8 cellular contexts compared by ENCODE assay signal in the genomic region with DNA sequence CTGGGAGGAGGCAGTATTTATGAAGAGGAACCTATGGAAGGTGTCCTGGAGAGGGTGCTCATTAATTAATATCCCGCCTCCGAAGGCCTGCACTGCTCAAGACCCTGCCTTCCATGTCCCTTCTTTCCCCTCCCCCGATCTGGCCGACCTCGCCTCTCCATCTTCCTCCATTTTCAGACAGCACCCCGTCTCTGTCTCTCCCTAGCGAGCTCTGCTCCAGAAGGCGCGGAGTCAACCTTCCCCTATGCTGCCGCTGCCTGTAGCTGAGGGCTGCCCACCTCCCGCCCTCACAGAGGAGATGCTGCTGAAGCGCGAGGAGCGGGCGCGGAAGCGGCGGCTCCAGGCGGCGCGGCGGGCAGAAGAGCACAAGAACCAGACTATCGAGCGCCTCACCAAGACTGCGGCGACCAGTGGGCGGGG. TPM values are rescaled to one million over a fixed set of nuclear protein-coding genes. Genes with fewer than 3 reads are reported as not detected.
DNase-seq lines count a peak whose midpoint lies in the region; ATAC-seq and TF ChIP-seq lines count a peak whose summit lies in the region.

No MANE protein-coding gene starts in this region.

- RAD21 ChIA-PET in HCT116 (lab: Charles Lee; ENCODE audit: low non-redundant PET in 1 of 2, low total read pairs in 2 of 2, uncharacterized antibody in 2 of 2, unreplicated experiment in 2 of 2): no interaction called here

- ATAC-seq in HCT116 (no peak), HG02610 (IDR thresholded peaks at IDR 0.05; ENCODE audit: unreplicated experiment) (no peak), GM21723 (IDR thresholded peaks at IDR 0.05; ENCODE audit: unreplicated experiment) (no peak)

- intact Hi-C loops in A673 (cut with micrococcal nuclease; ENCODE audit: unreplicated experiment) (no loop called here), HCT116 (cut with micrococcal nuclease) (loop anchor here (10.0 kb wide), 1 partner anchor 1222 kb away; the partner anchor contains the start of genes CCT7 and PRADC1)

- no TSS peak for BruUV-seq in A673 (replicated peaks; lab: Mats Ljungman, UMichigan)
- BruUV-seq in HCT116 (replicated peaks; lab: Mats Ljungman, UMichigan): no TSS peak

- under 1% methylated on average over 27 of the region's 27 CpGs for WGBS in liver
- 1 to 2% methylated on average over 25 to 26 of the region's 27 CpGs for WGBS in tibial nerve, 2 donors

- TF ChIP-seq POLR2A in HCT116 (IDR thresholded peaks at IDR 0.05; ENCODE audit: borderline replicate concordance, extremely low read depth, insufficient read depth, insufficient read length): no peak
- TF ChIP-seq POLR2A in tibial nerve (IDR thresholded peaks at IDR 0.05): no peak

- peak; percentile 52 for DNase-seq in A673 (ENCODE audit: low spot score)
- no peak for DNase-seq in HCT116 (ENCODE audit: low read depth, low spot score)
- no peak for DNase-seq in adipocyte (ENCODE audit: low read depth)
- no peak for DNase-seq in tibial nerve (ENCODE audit: low spot score in 2 of 2)
- no peak for DNase-seq in dermis blood vessel endothelial cell

- H3K9me3 ChIP-seq in A673 (ENCODE audit: low read depth, low read length, poor library complexity, severe bottlenecking): no peaks in the 10 kb centered on the region
- no peaks in the 10 kb centered on the region for H3K9me3 ChIP-seq in HCT116 (ENCODE audit: control insufficient read depth in 1 of 2, insufficient read depth in 1 of 2, low read depth in 1 of 2, low read length in 2 of 2)
- no peaks in the 10 kb centered on the region for H3K9me3 ChIP-seq in adipocyte (ENCODE audit: control insufficient read depth, low read length)
- H3K9me3 ChIP-seq in liver (ENCODE audit: control insufficient read depth in 4 of 4, low read length in 3 of 4): no peaks in the 10 kb centered on the region
- no peaks in the 10 kb centered on the region for H3K9me3 ChIP-seq in tibial nerve

- H3K27ac ChIP-seq in A673 (ENCODE audit: low read depth, low read length, poor library complexity, severe bottlenecking) (peak overlapping the region; percentile 92), HCT116 (ENCODE audit: low read depth, low read length) (peak overlapping the region; percentile 89), liver (ENCODE audit: low read depth in 1 of 2, low read length in 2 of 2) (peak overlapping the region; percentile 97 to 99), tibial nerve (peak overlapping the region; percentile 59 to 97 (median 96))

- H3K36me3 ChIP-seq in A673 (ENCODE audit: insufficient read depth, low read length, poor library complexity, severe bottlenecking): peaks cover 6% of the 10 kb centered on the region
- H3K36me3 ChIP-seq in HCT116 (ENCODE audit: control insufficient read depth in 1 of 2, insufficient read depth in 2 of 2, low read length in 2 of 2): peaks cover 2 to 7% of the 10 kb centered on the region in 2 experiments; a peak in 2 of 4 replicates
- H3K36me3 ChIP-seq in adipocyte (ENCODE audit: control insufficient read depth, insufficient read depth, low read length, severe bottlenecking): peaks cover 10% of the 10 kb centered on the region
- peaks cover 0 to 8% (median 5%) of the 10 kb centered on the region in 4 donors for H3K36me3 ChIP-seq in liver (ENCODE audit: control insufficient read depth in 4 of 4, insufficient read depth in 3 of 4, low read depth in 1 of 4, low read length in 3 of 4)
- H3K36me3 ChIP-seq in tibial nerve: peaks cover 0 to 20% (median 0%) of the 10 kb centered on the region in 3 donors

- H3K9ac ChIP-seq in HCT116 (ENCODE audit: low read length): peak overlapping the region; percentile 80
- H3K9ac ChIP-seq in adipocyte (ENCODE audit: low read length): peak overlapping the region; percentile 91
- no peak overlapping the region for H3K9ac ChIP-seq in liver (ENCODE audit: low read depth in 1 of 2, low read length in 2 of 2)

- TF ChIP-seq CTCF in A673 (conservative IDR thresholded peaks at IDR 0.05; ENCODE audit: low read depth, low read length) (no peak), HCT116 (IDR thresholded peaks at IDR 0.05 in 2 of 3, conservative IDR thresholded peaks at IDR 0.05 in 1 of 3; ENCODE audit: borderline replicate concordance in 1 of 3, insufficient read depth in 1 of 3, low read depth in 2 of 3, low read length in 2 of 3) (no peak), liver (IDR thresholded peaks at IDR 0.05; ENCODE audit: low read depth, low read length, missing input control) (no peak), tibial nerve (IDR thresholded peaks at IDR 0.05) (no peak)

- CTCF ChIA-PET in A673 (lab: Charles Lee): no interaction called here
- CTCF ChIA-PET in HCT116 (lab: Charles Lee): no interaction called here

- no peaks in the 10 kb centered on the region for H4K20me1 ChIP-seq in HCT116 (ENCODE audit: insufficient read depth)

- H3K4me3 ChIP-seq in A673 (ENCODE audit: low read depth, low read length, poor library complexity, severe bottlenecking): peak overlapping the region; percentile 92
- H3K4me3 ChIP-seq in HCT116 (replicated peaks in 1 of 2; ENCODE audit: low read depth in 1 of 2, low read length in 2 of 2): peak overlapping the region; percentile 62 to 66
- peak overlapping the region; percentile 72 for H3K4me3 ChIP-seq in adipocyte (ENCODE audit: low read length)
- peak overlapping the region; percentile 44 to 75 (median 65) for H3K4me3 ChIP-seq in liver (ENCODE audit: low read depth in 1 of 3, low read length in 3 of 3)
- peak overlapping the region; percentile 35 to 70 (median 58) for H3K4me3 ChIP-seq in tibial nerve

- no peaks in the 10 kb centered on the region for H3K27me3 ChIP-seq in A673 (replicated peaks; ENCODE audit: insufficient read depth, low read depth, low read length, poor library complexity)
- no peaks in the 10 kb centered on the region for H3K27me3 ChIP-seq in HCT116 (ENCODE audit: insufficient read depth, low read length)
- H3K27me3 ChIP-seq in adipocyte (replicated peaks; ENCODE audit: control insufficient read depth, insufficient read depth, low read length): no peaks in the 10 kb centered on the region
- H3K27me3 ChIP-seq in liver (ENCODE audit: control insufficient read depth in 4 of 4, insufficient read depth in 4 of 4, low read length in 3 of 4): no peaks in the 10 kb centered on the region
- H3K27me3 ChIP-seq in tibial nerve: no peaks in the 10 kb centered on the region

- no peak for TF ChIP-seq EP300 in tibial nerve (IDR thresholded peaks at IDR 0.05)

- H2AFZ ChIP-seq in HCT116 (ENCODE audit: low read depth, low read length, poor library complexity, severe bottlenecking): no peak overlapping the region

- TF ChIP-seq RAD21 in HCT116 (IDR thresholded peaks at IDR 0.05; ENCODE audit: low read depth): no peak
- TF ChIP-seq RAD21 in liver (IDR thresholded peaks at IDR 0.05): no peak

- peaks cover 11% of the 10 kb centered on the region; the same call in 1 of the 2 replicates for H3K79me2 ChIP-seq in HCT116 (ENCODE audit: insufficient read depth, low read length)

- peaks cover 16% of the 10 kb centered on the region for H3K4me1 ChIP-seq in A673 (ENCODE audit: insufficient read depth, low read length, poor library complexity, severe bottlenecking)
- peaks cover 12 to 46% of the 10 kb centered on the region in 2 experiments for H3K4me1 ChIP-seq in HCT116 (ENCODE audit: control insufficient read depth in 1 of 2, insufficient read depth in 2 of 2, low read length in 2 of 2)
- peaks cover 23% of the 10 kb centered on the region for H3K4me1 ChIP-seq in adipocyte (ENCODE audit: control insufficient read depth, insufficient read depth, low read length)
- peaks cover 5 to 40% (median 34%) of the 10 kb centered on the region in 4 donors for H3K4me1 ChIP-seq in liver (ENCODE audit: control insufficient read depth in 4 of 4, insufficient read depth in 4 of 4, low read length in 3 of 4)
- H3K4me1 ChIP-seq in tibial nerve: peaks cover 0 to 44% (median 27%) of the 10 kb centered on the region in 4 donors

- H3K4me2 ChIP-seq in HCT116 (ENCODE audit: low read length): peak overlapping the region; percentile 74

- POLR2A ChIA-PET in A673 (lab: Charles Lee; ENCODE audit: low non-redundant PET): no interaction called here
- POLR2A ChIA-PET in HCT116 (lab: Charles Lee): interaction anchor here (2.0 kb wide), 1 partner anchor 11 kb away, joined by 21 read pairs; no protein-coding TSS in a partner anchor

- H3K9me2 ChIP-seq in HCT116 (ENCODE audit: insufficient read depth): no peaks in the 10 kb centered on the region

TF ChIP-seq in HCT116, 20 proteins besides CTCF, POLR2A, EP300 and RAD21 (continues in another document):
- TF ChIP-seq EGR1 (IDR thresholded peaks at IDR 0.05; ENCODE audit: low read depth): no peak
- TF ChIP-seq JUND (IDR thresholded peaks at IDR 0.05): no peak
- TF ChIP-seq SIN3A (IDR thresholded peaks at IDR 0.05; ENCODE audit: low read depth): no peak

TF ChIP-seq in liver, 16 proteins besides CTCF, POLR2A, EP300 and RAD21 (continues in another document):
- no peak for TF ChIP-seq GABPA (IDR thresholded peaks at IDR 0.05 in 1 of 2, conservative IDR thresholded peaks at IDR 0.05 in 1 of 2)
- no peak for TF ChIP-seq EGR1 (IDR thresholded peaks at IDR 0.05; ENCODE audit: low read depth in 2 of 2)
- no peak for TF ChIP-seq JUND (IDR thresholded peaks at IDR 0.05)

RNA-seq across cellular contexts. Expression of gene WBP1, which starts 1.1 kb away (rescaled TPM):
- 37.9 and 53.6 TPM in 2 replicates for total RNA-seq in A673 (2021)
- total RNA-seq in HCT116 (2021; ENCODE audit: unreplicated experiment): 64.7 TPM
- polyA plus RNA-seq in HCT116 (2012): 83.4 and 85.0 TPM in 2 replicates
- total RNA-seq in liver: 10 to 100 TPM; 23.5 to 26.2 TPM
- 10 to 100 TPM; 19.2 to 45.0 TPM for polyA plus RNA-seq in liver
- 10 to 100 TPM; 35.7 to 84.6 (median 69.0) TPM for total RNA-seq in tibial nerve
- 34.3 and 44.9 TPM in 2 replicates for total RNA-seq in dermis blood vessel endothelial cell

RNA-seq across cellular contexts. Expression of gene INO80B, which starts 2.3 kb away (rescaled TPM):
- total RNA-seq in A673 (2021) (29.9 and 34.9 TPM in 2 replicates), HCT116 (2021; ENCODE audit: unreplicated experiment) (24.0 TPM), liver (10 to 100 TPM in 1 of 2 donors, 1 to 10 TPM in 1; 7.0 to 14.8 TPM), tibial nerve (10 to 100 TPM; 15.1 to 40.6 (median 27.5) TPM), dermis blood vessel endothelial cell (6.5 and 24.0 TPM in 2 replicates)
- polyA plus RNA-seq in HCT116 (2012): 14.3 and 14.7 TPM in 2 replicates
- 10 to 100 TPM in 1 of 2 donors, 1 to 10 TPM in 1; 2.7 to 14.0 TPM for polyA plus RNA-seq in liver

RNA-seq across cellular contexts. Expression of gene MOGS, which starts 8.0 kb away (rescaled TPM):
- total RNA-seq in A673 (2021) (38.2 and 45.2 TPM in 2 replicates), HCT116 (2021; ENCODE audit: unreplicated experiment) (72.9 TPM), liver (10 to 100 TPM; 23.4 to 50.0 TPM), tibial nerve (10 to 100 TPM; 30.2 to 52.5 (median 39.7) TPM), dermis blood vessel endothelial cell (74.4 and 85.1 TPM in 2 replicates)
- 48.2 and 49.8 TPM in 2 replicates for polyA plus RNA-seq in HCT116 (2012)
- 10 to 100 TPM; 21.2 to 38.6 TPM for polyA plus RNA-seq in liver

RNA-seq across cellular contexts. Expression of gene MRPL53, which starts 15.3 kb away (rescaled TPM):
- total RNA-seq in A673 (2021): 99.2 and 104 TPM in 2 replicates
- 65.4 TPM for total RNA-seq in HCT116 (2021; ENCODE audit: unreplicated experiment)
- 64.3 and 68.7 TPM in 2 replicates for polyA plus RNA-seq in HCT116 (2012)
- total RNA-seq in liver: 10 to 100 TPM; 12.6 to 21.0 TPM
- 10 to 100 TPM; 51.1 to 72.5 TPM for polyA plus RNA-seq in liver
- total RNA-seq in tibial nerve: 10 to 100 TPM; 15.9 to 86.1 (median 34.4) TPM
- total RNA-seq in dermis blood vessel endothelial cell: 25.9 and 33.7 TPM in 2 replicates

RNA-seq across cellular contexts. Expression of gene RTKN, which starts 15.4 kb away (rescaled TPM):
- 27.0 and 29.6 TPM in 2 replicates for total RNA-seq in A673 (2021)
- 94.0 TPM for total RNA-seq in HCT116 (2021; ENCODE audit: unreplicated experiment)
- 50.7 and 61.0 TPM in 2 replicates for polyA plus RNA-seq in HCT116 (2012)
- total RNA-seq in liver: 10 to 100 TPM; 27.8 to 98.0 TPM
- 10 to 100 TPM; 54.4 to 91.7 TPM for polyA plus RNA-seq in liver
- 10 to 100 TPM; 83.4 to 93.1 (median 87.1) TPM for total RNA-seq in tibial nerve
- total RNA-seq in dermis blood vessel endothelial cell: 21.6 and 27.0 TPM in 2 replicates

Comparison
In these comparisons a context has a peak if more than half of its experiments do, and no peak if none do; other contexts are left out.
1. H3K9ac ChIP-seq: peak in HCT116 (single experiment) and adipocyte (single experiment); none in liver (0 of 2).
2. Peak in every context shown above with its lines, with median percentiles within 50 percentile points of each other: H3K27ac ChIP-seq and H3K4me3 ChIP-seq.